Comparison of ENCODE assay signal across 20 cellular contexts in genomic region chr20:34043025-34043424, GRCh38. TPM values are rescaled to one million over a fixed set of nuclear protein-coding genes. Genes with fewer than 3 reads are reported as not detected.
DNase-seq lines count a peak whose midpoint lies in the region; TF ChIP-seq lines count a peak whose summit lies in the region.
"Had no signal": no experiment of that assay in that cellular context is flagged by ENCODE, and none has a peak within 500 bp of the region (broad histone marks: within the 10 kb centered on the region; RNA-seq: fewer than 3 reads in every experiment).

No MANE protein-coding gene starts in this region.

- no peaks in the 10 kb centered on the region for H3K27me3 ChIP-seq in CD4-positive, alpha-beta memory T cell (ENCODE audit: insufficient read depth, low read length)
- H3K27me3 ChIP-seq: BE2C, MG63 had no signal

- H3K27ac ChIP-seq in CD4-positive, alpha-beta memory T cell (ENCODE audit: low read depth, low read length) = no peak overlapping the region

- H3K9me3 ChIP-seq in CD4-positive, alpha-beta memory T cell (ENCODE audit: control insufficient read depth in 1 of 2, low read length in 2 of 2) = no peaks in the 10 kb centered on the region
- H3K9me3 ChIP-seq: BE2C, MG63 had no signal

- CTCF ChIA-PET in CD4-positive, alpha-beta memory T cell (lab: Charles Lee; ENCODE audit: partially characterized antibody) = no interaction called here

- intact Hi-C loops in CD4-positive, alpha-beta memory T cell (cut with micrococcal nuclease) = no loop called here

- peaks cover 59% of the 10 kb centered on the region for H3K4me1 ChIP-seq in CD4-positive, alpha-beta memory T cell (ENCODE audit: insufficient read depth, low read length)

- no peak for TF ChIP-seq CTCF in osteocyte (IDR thresholded peaks at IDR 0.05)

- H3K36me3 Mint-ChIP-seq in CD4-positive, alpha-beta memory T cell = peaks cover 0 to 27% of the 10 kb centered on the region in 2 donors
- H3K36me3 Mint-ChIP-seq in osteocyte (ENCODE audit: unreplicated experiment) = no peaks in the 10 kb centered on the region

- no peaks in the 10 kb centered on the region for H3K27me3 Mint-ChIP-seq in CD4-positive, alpha-beta memory T cell
- H3K27me3 Mint-ChIP-seq in osteocyte (ENCODE audit: unreplicated experiment) = no peaks in the 10 kb centered on the region

- H3K4me1 Mint-ChIP-seq in CD4-positive, alpha-beta memory T cell = peaks cover 69 to 95% (median 82%) of the 10 kb centered on the region in 4 donors
- H3K4me1 Mint-ChIP-seq in osteocyte (ENCODE audit: unreplicated experiment) = peaks cover 15% of the 10 kb centered on the region

- peak; percentile 46 for DNase-seq in NCI-H82 (lab: John Stamatoyannopoulos, UW)
- DNase-seq in NCI-H82 treated with DMSO at 0.1 percent for 48 hours (lab: John Stamatoyannopoulos, UW; ENCODE audit: unreplicated experiment) = no peak
- DNase-seq in CD4-positive, alpha-beta memory T cell = no peak
- peak; percentile 38 for DNase-seq in cerebellar cortex (ENCODE audit: low spot score)
- no peak for DNase-seq in osteocyte (ENCODE audit: extremely low spot score, unreplicated experiment)
- DNase-seq in activated CD8-positive, alpha-beta memory T cell treated with anti-CD3 and anti-CD28 coated beads, Interleukin-2, amount 50 U/mL, for 48 hours = no peak
- no peak for DNase-seq in NCI-H146 treated with DMSO at 0.1 percent for 48 hours (lab: John Stamatoyannopoulos, UW; ENCODE audit: unreplicated experiment)
- DNase-seq in globus pallidus (ENCODE audit: low spot score) = no peak
- DNase-seq: activated CD4-positive, alpha-beta T cell treated with anti-CD3 and anti-CD28 coated beads, Interleukin-2, amount 50 U/mL, for 1 hour; activated naive CD4-positive, alpha-beta T cell; anterior cingulate cortex; BE2C; effector CD4-positive, alpha-beta T cell; HFFc6; kidney glomerular epithelial cell; MG63; NCI-H2171; NCI-H69; PC-3; stimulated activated CD8-positive, alpha-beta memory T cell treated with anti-CD3 and anti-CD28 coated beads, Interleukin-4, amount 100 ng/mL, for 48 hours had no signal

- H3K27ac Mint-ChIP-seq in CD4-positive, alpha-beta memory T cell = peak overlapping the region in 6 of 7 donors; percentile 11 to 73 (median 59)
- peak overlapping the region; percentile 53 for H3K27ac Mint-ChIP-seq in osteocyte (ENCODE audit: unreplicated experiment)
- H3K27ac Mint-ChIP-seq: HFFc6 had no signal

- H3K4me3 ChIP-seq in CD4-positive, alpha-beta memory T cell (ENCODE audit: low read length in 2 of 2) = peak overlapping the region in 1 of 2 donors; percentile 13
- H3K4me3 ChIP-seq: MG63 had no signal

- H3K36me3 ChIP-seq in CD4-positive, alpha-beta memory T cell (ENCODE audit: insufficient read depth, low read length) = no peaks in the 10 kb centered on the region
- H3K36me3 ChIP-seq: BE2C had no signal

- no peaks in the 10 kb centered on the region for H3K9me3 Mint-ChIP-seq in CD4-positive, alpha-beta memory T cell
- no peaks in the 10 kb centered on the region for H3K9me3 Mint-ChIP-seq in osteocyte (ENCODE audit: unreplicated experiment)
- H3K9me3 Mint-ChIP-seq: HFFc6 had no signal

- H3K4me3 Mint-ChIP-seq in CD4-positive, alpha-beta memory T cell = peak overlapping the region in 1 of 8 donors; percentile 20
- H3K4me3 Mint-ChIP-seq in osteocyte (ENCODE audit: unreplicated experiment) = no peak overlapping the region
- H3K4me3 Mint-ChIP-seq: HFFc6 had no signal

- POLR2A ChIA-PET in CD4-positive, alpha-beta memory T cell (lab: Charles Lee; ENCODE audit: partially characterized antibody) = no interaction called here

RNA-seq across cellular contexts. Expression of gene RALY, which starts 49.3 kb away (rescaled TPM):
- total RNA-seq in CD4-positive, alpha-beta memory T cell = 100 to 1,000 TPM; 112 to 116 TPM
- polyA plus RNA-seq in CD4-positive, alpha-beta memory T cell = 100 to 1,000 TPM; 191 to 218 TPM
- total RNA-seq in osteocyte = 132 and 134 TPM in 2 replicates

Comparison
In these comparisons a context has a peak if more than half of its experiments do, and no peak if none do; other contexts are left out.
1. DNase-seq: peak in NCI-H82 (single experiment) and cerebellar cortex (single experiment); none in NCI-H82 treated with DMSO at 0.1 percent for 48 hours (single experiment), CD4-positive, alpha-beta memory T cell (0 of 5), osteocyte (single experiment), activated CD8-positive, alpha-beta memory T cell treated with anti-CD3 and anti-CD28 coated beads, Interleukin-2, amount 50 U/mL, for 48 hours (single experiment), NCI-H146 treated with DMSO at 0.1 percent for 48 hours (single experiment) and globus pallidus (single experiment).